9 cellular contexts compared by ENCODE assay signal in genomic region chr3:153165211-153165815, GRCh38. TPM values are rescaled to one million over a fixed set of nuclear protein-coding genes. Genes with fewer than 3 reads are reported as not detected.
DNase-seq lines count a peak whose midpoint lies in the region; ATAC-seq, FAIRE-seq and TF ChIP-seq lines count a peak whose summit lies in the region.
"Had no signal": no experiment of that assay in that cellular context is flagged by ENCODE, and none has a peak within 500 bp of the region (broad histone marks: within the 10 kb centered on the region; RNA-seq: fewer than 3 reads in every experiment).

No MANE protein-coding gene starts in this region.

- peak overlapping the region; percentile 47 to 55 for H3K4me3 ChIP-seq in CD4-positive, alpha-beta memory T cell (ENCODE audit: low read length in 2 of 2)
- H3K4me3 ChIP-seq in KMS-11 (IDR thresholded peaks at IDR 0.05; ENCODE audit: insufficient read depth, low read depth, low read length) = no peak overlapping the region
- peak overlapping the region; percentile 88 for H3K4me3 ChIP-seq in K562
- H3K4me3 ChIP-seq in mucosa of rectum (ENCODE audit: low read length in 2 of 2) = peak overlapping the region; percentile 31 to 97

- H3K9ac ChIP-seq in KMS-11 (no peak overlapping the region), K562 (ENCODE audit: insufficient read depth in 1 of 2, low read depth in 2 of 2, low read length in 2 of 2) (peak overlapping the region in 1 of 2 experiments; percentile 84; a peak in 2 of 4 replicates), mucosa of rectum (ENCODE audit: low read depth in 1 of 2, low read length in 2 of 2) (no peak overlapping the region)

- peak overlapping the region; percentile 98 to 100 (median 99) for H3K4me3 Mint-ChIP-seq in CD4-positive, alpha-beta memory T cell

- intact Hi-C loops in CD4-positive, alpha-beta memory T cell (cut with micrococcal nuclease) = loop anchor here (1.0 to 10.0 kb wide), 7 partner anchors 45 to 1961 kb away; partner anchors contain the start of gene GPR171
- intact Hi-C loops in K562 (cut with micrococcal nuclease) (loop anchor here (1.0 to 10.0 kb wide), 6 partner anchors 57 to 891 kb away; no protein-coding TSS in a partner anchor), posterior cingulate gyrus (cut with DNase I) (loop anchor here (2.0 to 10.0 kb wide), 2 partner anchors 123 to 599 kb away; no protein-coding TSS in a partner anchor)

- H3K27me3 ChIP-seq in CD4-positive, alpha-beta memory T cell (ENCODE audit: insufficient read depth, low read length) = no peaks in the 10 kb centered on the region
- H3K27me3 ChIP-seq in KMS-11 (ENCODE audit: insufficient read depth, low read depth) (no peaks in the 10 kb centered on the region), K562 (ENCODE audit: control insufficient read depth in 2 of 2, insufficient read depth in 2 of 2, low read length in 2 of 2) (no peaks in the 10 kb centered on the region), mucosa of rectum (ENCODE audit: control insufficient read depth in 2 of 2, insufficient read depth in 2 of 2, low read length in 2 of 2) (no peaks in the 10 kb centered on the region)

- TF ChIP-seq EP300 in K562 (IDR thresholded peaks at IDR 0.05; ENCODE audit: low read length) = no peak

- TF ChIP-seq RAD21 in K562 (CRISPR knock-in tag; conservative IDR thresholded peaks at IDR 0.05 in 1 of 2, IDR thresholded peaks at IDR 0.05 in 1 of 2) = peak; percentile 65 to 67

- H3K27ac Mint-ChIP-seq in CD4-positive, alpha-beta memory T cell = peak overlapping the region; percentile 30 to 97 (median 61)

- peaks cover 54% of the 10 kb centered on the region for H3K4me1 ChIP-seq in CD4-positive, alpha-beta memory T cell (ENCODE audit: insufficient read depth, low read length)
- H3K4me1 ChIP-seq in KMS-11 (ENCODE audit: low read depth, poor library complexity, severe bottlenecking) (peaks cover 29% of the 10 kb centered on the region), K562 (replicated peaks in 1 of 2; ENCODE audit: control insufficient read depth in 2 of 2, insufficient read depth in 2 of 2, low read length in 2 of 2) (peaks cover 13 to 27% of the 10 kb centered on the region in 2 experiments; a peak in 4 of 5 replicates), mucosa of rectum (ENCODE audit: control insufficient read depth in 2 of 2, insufficient read depth in 2 of 2, low read length in 2 of 2) (peaks cover 4 to 15% of the 10 kb centered on the region in 2 donors)

- no peaks in the 10 kb centered on the region for H3K36me3 ChIP-seq in CD4-positive, alpha-beta memory T cell (ENCODE audit: insufficient read depth, low read length)
- H3K36me3 ChIP-seq in KMS-11 (ENCODE audit: insufficient read depth) (no peaks in the 10 kb centered on the region; the same call in 1 of the 2 replicates), K562 (ENCODE audit: control insufficient read depth, insufficient read depth, low read length) (peaks cover 42% of the 10 kb centered on the region), mucosa of rectum (ENCODE audit: control insufficient read depth in 2 of 2, insufficient read depth in 2 of 2, low read length in 2 of 2) (peaks cover 0 to 2% of the 10 kb centered on the region in 2 donors)

- peak; percentile 1; the same call in 2 of the 3 replicates for ATAC-seq in K562
- ATAC-seq in GM18909 (IDR thresholded peaks at IDR 0.05; ENCODE audit: poor library complexity, unreplicated experiment) = no peak

- peak overlapping the region; percentile 84 for H3K4me2 ChIP-seq in KMS-11
- H3K4me2 ChIP-seq in K562 (ENCODE audit: insufficient read depth, low read length) = peak overlapping the region; percentile 77

- no peaks in the 10 kb centered on the region for H3K27me3 Mint-ChIP-seq in CD4-positive, alpha-beta memory T cell

- in situ Hi-C loops in K562 (cut with MboI) = loop anchor here (5.0 kb wide), 1 partner anchor 118 kb away; no protein-coding TSS in a partner anchor

- BruUV-seq in K562 (replicated peaks; lab: Mats Ljungman, UMichigan) = no TSS peak

- peaks cover 63% of the 10 kb centered on the region for H3K79me2 ChIP-seq in KMS-11 (ENCODE audit: insufficient read depth, low read depth)
- peaks cover 77% of the 10 kb centered on the region for H3K79me2 ChIP-seq in K562 (ENCODE audit: control insufficient read depth, insufficient read depth, low read length)

- H2AFZ ChIP-seq in KMS-11 (ENCODE audit: low read depth) (no peak overlapping the region), K562 (ENCODE audit: low read depth, low read length) (no peak overlapping the region)

- DNase-seq in CD4-positive, alpha-beta memory T cell = peak in 4 of 5 donors; percentile 54 to 66 (median 60)
- DNase-seq in K562 (ENCODE audit: extremely low read depth in 1 of 4, low spot score in 3 of 4) (peak in 1 of 4 experiments; percentile 15), NCI-H2171 (lab: John Stamatoyannopoulos, UW) (no peak), posterior cingulate gyrus (no peak), SW480 (ENCODE audit: low spot score) (no peak)

- peak overlapping the region; percentile 19 for H3K27ac ChIP-seq in CD4-positive, alpha-beta memory T cell (ENCODE audit: low read depth, low read length)
- H3K27ac ChIP-seq in KMS-11 = no peak overlapping the region
- peak overlapping the region; percentile 81 for H3K27ac ChIP-seq in K562 (ENCODE audit: extremely low read depth, low read depth, low read length)
- H3K27ac ChIP-seq in mucosa of rectum (ENCODE audit: low read depth in 2 of 2, low read length in 2 of 2) = no peak overlapping the region

- CTCF ChIA-PET in CD4-positive, alpha-beta memory T cell (lab: Charles Lee; ENCODE audit: partially characterized antibody) = interaction anchor here (0.5 to 12.2 kb wide), 21 partner anchors 15 to 605 kb away, joined by 3 to 191 read pairs (median 4); no protein-coding TSS in a partner anchor
- CTCF ChIA-PET in K562 (lab: Yijun Ruan, JAX; ENCODE audit: low intra/inter-chr PET ratio) = interaction anchor here (0.6 to 1.2 kb wide), 2 partner anchors 123 to 430 kb away, joined by 3 to 6 read pairs; no protein-coding TSS in a partner anchor

- H3K9me1 ChIP-seq in K562 (ENCODE audit: control insufficient read depth, insufficient read depth, low read length) = no peaks in the 10 kb centered on the region

- peaks cover 0 to 2% (median 0%) of the 10 kb centered on the region in 8 donors for H3K9me3 Mint-ChIP-seq in CD4-positive, alpha-beta memory T cell

- peaks cover 3 to 31% of the 10 kb centered on the region in 2 donors for H3K36me3 Mint-ChIP-seq in CD4-positive, alpha-beta memory T cell

- TF ChIP-seq POLR2A in K562 (conservative IDR thresholded peaks at IDR 0.05) = no peak

- H4K20me1 ChIP-seq in KMS-11 (ENCODE audit: insufficient read depth) (peaks cover 28% of the 10 kb centered on the region), K562 (replicated peaks; ENCODE audit: control insufficient read depth, insufficient read depth, low read length) (no peaks in the 10 kb centered on the region; the same call in 1 of the 2 replicates)

- H3K4me1 Mint-ChIP-seq in CD4-positive, alpha-beta memory T cell = peaks cover 43 to 80% (median 51%) of the 10 kb centered on the region in 4 donors

- no peak for FAIRE-seq in K562 (lab: Jason Lieb, UNC)
- FAIRE-seq: colon had no signal

- TF ChIP-seq CTCF in KMS-11 (conservative IDR thresholded peaks at IDR 0.05; ENCODE audit: low read depth, low read length) (peak; percentile 54), K562 (IDR thresholded peaks at IDR 0.05 in 2 of 3, conservative IDR thresholded peaks at IDR 0.05 in 1 of 3; ENCODE audit: insufficient read depth in 2 of 3, low read depth in 1 of 3, low read length in 3 of 3) (peak in 2 of 3 experiments; percentile 32 to 54; a peak in 2 of 6 replicates)

- no peaks in the 10 kb centered on the region for H3K9me3 ChIP-seq in CD4-positive, alpha-beta memory T cell (ENCODE audit: control insufficient read depth in 1 of 2, low read length in 2 of 2)
- no peaks in the 10 kb centered on the region for H3K9me3 ChIP-seq in K562 (replicated peaks; ENCODE audit: control insufficient read depth, insufficient read depth, low read depth, low read length)
- H3K9me3 ChIP-seq in mucosa of rectum (ENCODE audit: control insufficient read depth in 2 of 2, low read length in 2 of 2) = no peaks in the 10 kb centered on the region

- POLR2A ChIA-PET in CD4-positive, alpha-beta memory T cell (lab: Charles Lee; ENCODE audit: partially characterized antibody) = interaction anchor here (0.6 to 8.5 kb wide), 10 partner anchors 13 to 784 kb away, joined by 3 to 206 read pairs (median 5); no protein-coding TSS in a partner anchor
- POLR2A ChIA-PET in K562 (lab: Yijun Ruan, JAX) = interaction anchor here (1.2 to 1.5 kb wide), 2 partner anchors 9 to 122 kb away, joined by 3 to 4 read pairs; no protein-coding TSS in a partner anchor

TF ChIP-seq in K562, 482 proteins besides CTCF, POLR2A, EP300 and RAD21 (continues in another document):
- no peak for TF ChIP-seq BRCA1 (IDR thresholded peaks at IDR 0.05)
- no peak for TF ChIP-seq BRCA1 (CRISPR knock-in tag; IDR thresholded peaks at IDR 0.05)
- no peak for TF ChIP-seq ZNF143 (CRISPR knock-in tag; IDR thresholded peaks at IDR 0.05)
- peak; percentile 73 for TF ChIP-seq ZNF384 (IDR thresholded peaks at IDR 0.05; ENCODE audit: low read depth, low read length)
- 0 out of 2 replicates have a peak, but pooled peaks have one; percentile 22 for TF ChIP-seq ATF7 (IDR thresholded peaks at IDR 0.05)

RNA-seq across cellular contexts. Expression of gene RAP2B, which starts 3.3 kb away (rescaled TPM):
- 10 to 100 TPM; 41.1 to 42.3 TPM for total RNA-seq in CD4-positive, alpha-beta memory T cell
- 10 to 100 TPM; 13.8 to 19.6 TPM for polyA plus RNA-seq in CD4-positive, alpha-beta memory T cell
- total RNA-seq in K562 (2011; cell fraction: chromatin; rRNA removed; ENCODE audit: low replicate concordance) = 16.2 and 18.9 TPM in 2 replicates
- total RNA-seq in K562 (2011; cell fraction: nucleolus; rRNA removed) = 17.4 and 18.3 TPM in 2 replicates
- 24.3 and 34.3 TPM in 2 replicates for total RNA-seq in K562 (2011; cell fraction: nucleoplasm; rRNA removed)
- total RNA-seq in K562 (2014; rRNA removed) (24.1 and 26.0 TPM in 2 replicates), K562 (2014; rRNA removed; fragmentation: Illumina TruSeq; extraction: Trizol) (15.8 and 18.9 TPM in 2 replicates), K562 (2015; rRNA removed; fragmentation: Illumina TruSeq; extraction: Trizol) (17.2 and 17.6 TPM in 2 replicates), K562 (2021) (27.9 and 30.0 TPM in 2 replicates)
- polyA plus RNA-seq in K562 (2011; rRNA removed) (11.3 and 13.9 TPM in 2 replicates), K562 (2014; fragmentation: Illumina TruSeq; extraction: Trizol) (9.4 and 9.8 TPM in 2 replicates), K562 (2014; fragmentation: Nextera tagmentation; extraction: Ambion mirVana) (10 to 100 TPM; 14.1 to 31.2 TPM), K562 (2014; rRNA removed) (12.3 and 12.9 TPM in 2 replicates)
- 14.5 and 18.0 TPM in 2 replicates for polyA plus RNA-seq in K562 (2011; cell fraction: cytosol; rRNA removed)
- polyA plus RNA-seq in K562 (2011; cell fraction: nucleus; rRNA removed) = 9.8 and 12.2 TPM in 2 replicates
- 9.2 and 15.0 TPM in 2 replicates for polyA plus RNA-seq in K562 (2012)
- 25.3 and 30.5 TPM in 2 replicates for polyA minus RNA-seq in K562 (2011; rRNA and poly(A)+ RNA removed)
- polyA minus RNA-seq in K562 (2011; cell fraction: cytosol; rRNA and poly(A)+ RNA removed) = 33.8 and 35.9 TPM in 2 replicates
- polyA minus RNA-seq in K562 (2011; cell fraction: nucleus; rRNA and poly(A)+ RNA removed) = 19.1 and 28.9 TPM in 2 replicates

Comparison
In these comparisons a context has a peak if more than half of its experiments do, and no peak if none do; other contexts are left out.
1. DNase-seq: peak in CD4-positive, alpha-beta memory T cell (4 of 5); none in NCI-H2171 (single experiment), posterior cingulate gyrus (0 of 10) and SW480 (single experiment).
2. H3K27ac ChIP-seq: peak in CD4-positive, alpha-beta memory T cell (single experiment) and K562 (single experiment); none in KMS-11 (single experiment) and mucosa of rectum (0 of 2).